ENCODE assay signal across 1 cellular context in genomic region chr16:57959804-57960203, GRCh38.
TF ChIP-seq lines count a peak whose summit lies in the region.

No MANE protein-coding gene starts in this region.

TF ChIP-seq in GM23338, 12 proteins besides CTCF, POLR2A, EP300 and RAD21 (continued from another document):
- no peak for TF ChIP-seq REST (IDR thresholded peaks at IDR 0.05; ENCODE audit: unreplicated experiment)
- no peak for TF ChIP-seq ZNF331 (CRISPR knock-in tag; IDR thresholded peaks at IDR 0.05; ENCODE audit: low read depth)
- no peak for TF ChIP-seq EZH2phosphoT487 (IDR thresholded peaks at IDR 0.05; ENCODE audit: unreplicated experiment)
- TF ChIP-seq ZNF114 (CRISPR knock-in tag; IDR thresholded peaks at IDR 0.05): no peak
